In genomic region chr11:72070486-72070885, GRCh38 we compare ENCODE assay signal across 9 cellular contexts. TPM values are rescaled to one million over a fixed set of nuclear protein-coding genes. Genes with fewer than 3 reads are reported as not detected.
DNase-seq lines count a peak whose midpoint lies in the region; ATAC-seq and TF ChIP-seq lines count a peak whose summit lies in the region.
"Had no signal": no experiment of that assay in that cellular context is flagged by ENCODE, and none has a peak within 500 bp of the region (broad histone marks: within the 10 kb centered on the region; RNA-seq: fewer than 3 reads in every experiment).

No MANE protein-coding gene starts in this region.

- H3K4me3 Mint-ChIP-seq in dendritic cell treated with granulocyte-macrophage colony-stimulating factor and Interleukin-4, amounts not matched to agents 40 ng/mL and 50 ng/mL, for 4 days, result peak overlapping the region; percentile 62
- H3K4me3 Mint-ChIP-seq in neural crest cell, result no peak overlapping the region

- intact Hi-C loops in dendritic cell treated with granulocyte-macrophage colony-stimulating factor and Interleukin-4, amounts not matched to agents 40 ng/mL and 50 ng/mL, for 4 days (cut with micrococcal nuclease), result no loop called here

- peak overlapping the region; percentile 78 for H3K27ac ChIP-seq in 22Rv1

- 0 out of 2 replicates have a peak overlapping the region, but pooled peaks have one; percentile 24 for H3K4me3 ChIP-seq in LNCaP clone FGC (ENCODE audit: low read depth, low read length)
- H3K4me3 ChIP-seq: mucosa of descending colon had no signal

- no peaks in the 10 kb centered on the region for H3K9me3 Mint-ChIP-seq in dendritic cell treated with granulocyte-macrophage colony-stimulating factor and Interleukin-4, amounts not matched to agents 40 ng/mL and 50 ng/mL, for 4 days
- no peaks in the 10 kb centered on the region for H3K9me3 Mint-ChIP-seq in neural crest cell

- no peaks in the 10 kb centered on the region for H3K27me3 Mint-ChIP-seq in dendritic cell treated with granulocyte-macrophage colony-stimulating factor and Interleukin-4, amounts not matched to agents 40 ng/mL and 50 ng/mL, for 4 days
- no peaks in the 10 kb centered on the region for H3K27me3 Mint-ChIP-seq in neural crest cell (ENCODE audit: low read depth)

- TF ChIP-seq CTCF in 22Rv1 (IDR thresholded peaks at IDR 0.05) (no peak), LNCaP clone FGC (IDR thresholded peaks at IDR 0.05; ENCODE audit: control insufficient read depth, extremely low read depth, insufficient read depth) (no peak), neural crest cell (conservative IDR thresholded peaks at IDR 0.05) (no peak)

- H3K36me3 Mint-ChIP-seq in dendritic cell treated with granulocyte-macrophage colony-stimulating factor and Interleukin-4, amounts not matched to agents 40 ng/mL and 50 ng/mL, for 4 days (ENCODE audit: low read depth), result peaks cover 32% of the 10 kb centered on the region
- peaks cover 3% of the 10 kb centered on the region for H3K36me3 Mint-ChIP-seq in neural crest cell (ENCODE audit: low read depth)

- DNase-seq in LNCaP clone FGC (ENCODE audit: low read depth) (no peak), neural crest cell (ENCODE audit: low read depth, low spot score) (no peak), T1000 (lab: John Stamatoyannopoulos, UW) (no peak), cortex of kidney (lab: John Stamatoyannopoulos, UW) (no peak), NCI-H146 (lab: John Stamatoyannopoulos, UW) (no peak)

- no peak for ATAC-seq in GM19023 (IDR thresholded peaks at IDR 0.05; ENCODE audit: unreplicated experiment)

- H3K4me1 Mint-ChIP-seq in dendritic cell treated with granulocyte-macrophage colony-stimulating factor and Interleukin-4, amounts not matched to agents 40 ng/mL and 50 ng/mL, for 4 days (ENCODE audit: low read depth), result peaks cover 80% of the 10 kb centered on the region
- peaks cover 43% of the 10 kb centered on the region for H3K4me1 Mint-ChIP-seq in neural crest cell

- peak overlapping the region; percentile 97 for H3K27ac Mint-ChIP-seq in dendritic cell treated with granulocyte-macrophage colony-stimulating factor and Interleukin-4, amounts not matched to agents 40 ng/mL and 50 ng/mL, for 4 days
- peak overlapping the region; percentile 73 for H3K27ac Mint-ChIP-seq in neural crest cell (ENCODE audit: unreplicated experiment)

RNA-seq across cellular contexts. Expression of gene NUMA1, which starts 9.9 kb away (rescaled TPM):
- 173 and 179 TPM in 2 replicates for total RNA-seq in neural crest cell

RNA-seq across cellular contexts. Expression of gene LRRC51, which starts 10.2 kb away (rescaled TPM):
- 11.6 and 13.5 TPM in 2 replicates for total RNA-seq in neural crest cell

RNA-seq across cellular contexts. Expression of gene LAMTOR1, which starts 32.6 kb away (rescaled TPM):
- 79.1 and 79.6 TPM in 2 replicates for total RNA-seq in neural crest cell

RNA-seq across cellular contexts. Expression of gene TOMT, which starts 35.2 kb away (rescaled TPM):
- total RNA-seq in neural crest cell, result not detected in 2 replicates

RNA-seq across cellular contexts. Expression of gene ANAPC15, which starts 42.0 kb away (rescaled TPM):
- 68.4 and 74.5 TPM in 2 replicates for total RNA-seq in neural crest cell
